In the genomic region with DNA sequence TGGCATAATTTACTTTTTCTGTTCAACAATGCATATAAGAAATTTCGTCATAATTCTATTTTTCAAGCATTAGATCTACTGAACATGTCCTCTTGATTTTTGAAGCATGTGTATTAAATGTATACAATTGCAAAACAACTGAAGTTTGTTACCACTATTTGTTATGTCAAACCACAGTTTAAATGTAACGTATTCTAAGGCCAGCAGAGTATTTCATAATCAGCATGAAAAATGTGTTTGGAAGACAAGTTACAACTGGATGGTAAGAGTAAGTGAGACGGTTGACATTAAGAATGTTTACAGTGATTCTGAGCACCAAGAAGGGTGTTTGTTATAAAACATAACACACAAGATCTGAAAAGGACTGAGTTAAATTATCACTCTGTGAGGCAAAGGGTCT, we compare ENCODE assay signal across 32 cellular contexts.
"Had no signal": no experiment of that assay in that cellular context is flagged by ENCODE, and none has a peak within 500 bp of the region (broad histone marks: within the 10 kb centered on the region; RNA-seq: fewer than 3 reads in every experiment).

No MANE protein-coding gene starts in this region.

- H3K4me3 ChIP-seq: colonic mucosa, esophagus squamous epithelium had no signal

- H3K36me3 ChIP-seq: brain microvascular endothelial cell, colonic mucosa, esophagus squamous epithelium had no signal

- H3K9me3 Mint-ChIP-seq: activated CD4-positive, alpha-beta memory T cell treated with anti-CD3 and anti-CD28 coated beads for 36 hours; activated CD4-positive, alpha-beta T cell treated with anti-CD3 and anti-CD28 coated beads, Interleukin-2, amount 10 ng/mL, durations not matched to agents 24 days and 14 days; activated naive CD4-positive, alpha-beta T cell treated with anti-CD3 and anti-CD28 coated beads, Interleukin-2, amount 50 U/mL, for 24 hours; activated naive CD8-positive, alpha-beta T cell treated with anti-CD3 and anti-CD28 coated beads for 36 hours; activated T-helper 1 cell treated with anti-CD3 and anti-CD28 coated beads, Interleukin-12 subunit alpha, Interleukin-12 subunit beta, Interleukin-2, Interleukin-4 antibody, amounts not matched to agents 30 ng/mL and 10 ng/mL and 1 ng/mL, durations not matched to agents 14 hours and 24 hours and 36 hours; endodermal cell had no signal

- H3K9me3 ChIP-seq: colonic mucosa, esophagus squamous epithelium had no signal

- H3K27me3 Mint-ChIP-seq: activated CD4-positive, alpha-beta memory T cell treated with anti-CD3 and anti-CD28 coated beads for 36 hours; activated CD4-positive, alpha-beta T cell treated with anti-CD3 and anti-CD28 coated beads for 36 hours; activated CD4-positive, alpha-beta T cell treated with anti-CD3 and anti-CD28 coated beads, Interleukin-2, amount 10 ng/mL, durations not matched to agents 24 days and 14 days; activated CD8-positive, alpha-beta memory T cell treated with anti-CD3 and anti-CD28 coated beads, Interleukin-2, amount 10 ng/mL, durations not matched to agents 7 days and 5 days; activated naive CD4-positive, alpha-beta T cell treated with anti-CD3 and anti-CD28 coated beads, Interleukin-2, amount 50 U/mL, for 24 hours; activated naive CD8-positive, alpha-beta T cell treated with anti-CD3 and anti-CD28 coated beads for 36 hours; activated naive CD8-positive, alpha-beta T cell treated with anti-CD3 and anti-CD28 coated beads, Interleukin-2, amount 50 U/mL, for 24 hours had no signal

- H3K27me3 ChIP-seq: brain microvascular endothelial cell, colonic mucosa, esophagus squamous epithelium had no signal

- H3K36me3 Mint-ChIP-seq: activated CD4-positive, alpha-beta memory T cell treated with anti-CD3 and anti-CD28 coated beads for 36 hours; activated CD8-positive, alpha-beta memory T cell treated with anti-CD3 and anti-CD28 coated beads, Interleukin-2, amount 10 ng/mL, durations not matched to agents 7 days and 5 days; activated naive CD4-positive, alpha-beta T cell treated with anti-CD3 and anti-CD28 coated beads, Interleukin-2, amount 50 U/mL, for 24 hours; activated naive CD8-positive, alpha-beta T cell treated with anti-CD3 and anti-CD28 coated beads for 36 hours had no signal

- H3K27ac ChIP-seq: brain microvascular endothelial cell, colonic mucosa, epithelial cell of prostate, esophagus squamous epithelium had no signal

- FAIRE-seq: astrocyte, frontal cortex had no signal

- ATAC-seq: activated CD4-positive, alpha-beta T cell treated with anti-CD3 and anti-CD28 coated beads for 36 hours; activated CD8-positive, alpha-beta memory T cell treated with anti-CD3 and anti-CD28 coated beads, Interleukin-2, amount 10 ng/mL, durations not matched to agents 7 days and 5 days; activated CD8-positive, alpha-beta T cell treated with anti-CD3 and anti-CD28 coated beads, Interleukin-2, amount 10 ng/mL, durations not matched to agents 7 days and 5 days; activated naive CD8-positive, alpha-beta T cell treated with anti-CD3 and anti-CD28 coated beads, Interleukin-2, amount 50 U/mL, for 24 hours had no signal

- H3K4me1 ChIP-seq: colonic mucosa, esophagus squamous epithelium had no signal

- DNase-seq: activated CD4-positive, alpha-beta memory T cell treated with anti-CD3 and anti-CD28 coated beads for 36 hours; activated CD4-positive, alpha-beta T cell treated with anti-CD3 and anti-CD28 coated beads for 36 hours; activated CD4-positive, alpha-beta T cell treated with anti-CD3 and anti-CD28 coated beads, Interleukin-2, amount 10 ng/mL, durations not matched to agents 24 days and 14 days; activated CD4-positive, CD25-positive, alpha-beta regulatory T cell; activated CD4-positive, CD25-positive, alpha-beta regulatory T cell treated with anti-CD3 and anti-CD28 coated beads, Interleukin-2, amount 50 U/mL, for 72 hours; activated CD8-positive, alpha-beta memory T cell treated with anti-CD3 and anti-CD28 coated beads, Interleukin-2, amount 10 ng/mL, durations not matched to agents 7 days and 5 days; activated CD8-positive, alpha-beta memory T cell treated with anti-CD3 and anti-CD28 coated beads, Interleukin-2, amount 50 U/mL, for 4 hours; activated CD8-positive, alpha-beta T cell treated with anti-CD3 and anti-CD28 coated beads, Interleukin-2, amount 10 ng/mL, durations not matched to agents 7 days and 5 days; activated effector memory CD4-positive, alpha-beta T cell treated with anti-CD3 and anti-CD28 coated beads, Interleukin-2, amount 50 U/mL, for 16 hours; activated naive CD4-positive, alpha-beta T cell treated with anti-CD3 and anti-CD28 coated beads for 36 hours; activated naive CD8-positive, alpha-beta T cell treated with anti-CD3 and anti-CD28 coated beads for 36 hours; activated naive CD8-positive, alpha-beta T cell treated with anti-CD3 and anti-CD28 coated beads, Interleukin-2, amount 50 U/mL, for 24 hours; activated T-cell treated with anti-CD3 and anti-CD28 coated beads, Interleukin-2, amount 50 U/mL, for 1 hour; activated T-cell treated with anti-CD3 and anti-CD28 coated beads, Interleukin-2, amount 50 U/mL, for 48 hours; amniotic stem cell; anterior cingulate cortex; brain microvascular endothelial cell; central memory CD4-positive, alpha-beta T cell; cerebellar nuclear complex; colonic mucosa; effector CD8-positive, alpha-beta T cell; endodermal cell; esophagus squamous epithelium; foreskin fibroblast; head of caudate nucleus; T-helper 2 cell had no signal

- H3K27ac Mint-ChIP-seq: activated CD4-positive, alpha-beta memory T cell treated with anti-CD3 and anti-CD28 coated beads for 36 hours; activated CD4-positive, alpha-beta T cell treated with anti-CD3 and anti-CD28 coated beads for 36 hours; activated CD4-positive, alpha-beta T cell treated with anti-CD3 and anti-CD28 coated beads, Interleukin-2, amount 10 ng/mL, durations not matched to agents 24 days and 14 days; activated CD8-positive, alpha-beta memory T cell treated with anti-CD3 and anti-CD28 coated beads, Interleukin-2, amount 10 ng/mL, durations not matched to agents 7 days and 5 days; activated CD8-positive, alpha-beta T cell treated with anti-CD3 and anti-CD28 coated beads, Interleukin-2, amount 10 ng/mL, durations not matched to agents 7 days and 5 days; activated naive CD4-positive, alpha-beta T cell treated with anti-CD3 and anti-CD28 coated beads for 36 hours; activated naive CD4-positive, alpha-beta T cell treated with anti-CD3 and anti-CD28 coated beads, Interleukin-2, amount 50 U/mL, for 24 hours; activated naive CD8-positive, alpha-beta T cell treated with anti-CD3 and anti-CD28 coated beads for 36 hours; activated naive CD8-positive, alpha-beta T cell treated with anti-CD3 and anti-CD28 coated beads, Interleukin-2, amount 50 U/mL, for 24 hours; activated T-helper 1 cell treated with anti-CD3 and anti-CD28 coated beads, Interleukin-12 subunit alpha, Interleukin-12 subunit beta, Interleukin-2, Interleukin-4 antibody, amounts not matched to agents 30 ng/mL and 10 ng/mL and 1 ng/mL, durations not matched to agents 14 hours and 24 hours and 36 hours; activated T-helper 2 cell treated with anti-CD3 and anti-CD28 coated beads, Interferon-gamma antibody, Interleukin-2, Interleukin-4, amounts not matched to agents 10 μg/mL and 5 μg/mL and 100 μg/mL, durations not matched to agents 14 hours and 24 hours and 36 hours; endodermal cell had no signal

- H3K4me1 Mint-ChIP-seq: activated CD4-positive, alpha-beta T cell treated with anti-CD3 and anti-CD28 coated beads for 36 hours; activated CD4-positive, alpha-beta T cell treated with anti-CD3 and anti-CD28 coated beads, Interleukin-2, amount 10 ng/mL, durations not matched to agents 24 days and 14 days; activated CD8-positive, alpha-beta memory T cell treated with anti-CD3 and anti-CD28 coated beads, Interleukin-2, amount 10 ng/mL, durations not matched to agents 7 days and 5 days; activated naive CD4-positive, alpha-beta T cell treated with anti-CD3 and anti-CD28 coated beads, Interleukin-2, amount 50 U/mL, for 24 hours; activated naive CD8-positive, alpha-beta T cell treated with anti-CD3 and anti-CD28 coated beads for 36 hours; activated naive CD8-positive, alpha-beta T cell treated with anti-CD3 and anti-CD28 coated beads, Interleukin-2, amount 50 U/mL, for 24 hours had no signal

- H3K4me3 Mint-ChIP-seq: activated CD4-positive, alpha-beta memory T cell treated with anti-CD3 and anti-CD28 coated beads for 36 hours; activated CD4-positive, alpha-beta T cell treated with anti-CD3 and anti-CD28 coated beads for 36 hours; activated CD4-positive, alpha-beta T cell treated with anti-CD3 and anti-CD28 coated beads, Interleukin-2, amount 10 ng/mL, durations not matched to agents 24 days and 14 days; activated CD8-positive, alpha-beta memory T cell treated with anti-CD3 and anti-CD28 coated beads, Interleukin-2, amount 10 ng/mL, durations not matched to agents 7 days and 5 days; activated CD8-positive, alpha-beta T cell treated with anti-CD3 and anti-CD28 coated beads, Interleukin-2, amount 10 ng/mL, durations not matched to agents 7 days and 5 days; activated naive CD4-positive, alpha-beta T cell treated with anti-CD3 and anti-CD28 coated beads for 36 hours; activated naive CD4-positive, alpha-beta T cell treated with anti-CD3 and anti-CD28 coated beads, Interleukin-2, amount 50 U/mL, for 24 hours; activated naive CD8-positive, alpha-beta T cell treated with anti-CD3 and anti-CD28 coated beads for 36 hours; activated naive CD8-positive, alpha-beta T cell treated with anti-CD3 and anti-CD28 coated beads, Interleukin-2, amount 50 U/mL, for 24 hours; activated T-helper 1 cell treated with anti-CD3 and anti-CD28 coated beads, Interleukin-12 subunit alpha, Interleukin-12 subunit beta, Interleukin-2, Interleukin-4 antibody, amounts not matched to agents 30 ng/mL and 10 ng/mL and 1 ng/mL, durations not matched to agents 14 hours and 24 hours and 36 hours; endodermal cell had no signal
